ENCODE assay signal across 13 cellular contexts in genomic region chr7:359776-360361, GRCh38.
DNase-seq lines count a peak whose midpoint lies in the region; ATAC-seq and TF ChIP-seq lines count a peak whose summit lies in the region.
"Had no signal": no experiment of that assay in that cellular context is flagged by ENCODE, and none has a peak within 500 bp of the region (broad histone marks: within the 10 kb centered on the region; RNA-seq: fewer than 3 reads in every experiment).

No MANE protein-coding gene starts in this region.

- H3K36me3 ChIP-seq in iPS-18a (ENCODE audit: control insufficient read depth, low read depth, low read length) (no peaks in the 10 kb centered on the region), suprapubic skin (no peaks in the 10 kb centered on the region)
- H3K36me3 ChIP-seq: gastroesophageal sphincter had no signal

- DNase-seq in Right ventricle myocardium inferior (ENCODE audit: missing footprints) (peak; percentile 52), cardiac septum (ENCODE audit: low spot score) (no peak), UCSD-AML1 (lab: John Stamatoyannopoulos, UW; ENCODE audit: unreplicated experiment) (peak; percentile 65), suprapubic skin (ENCODE audit: low spot score in 2 of 2) (no peak), GM13976 (ENCODE audit: low spot score) (no peak)
- DNase-seq in activated CD4-positive, CD25-positive, alpha-beta regulatory T cell treated with anti-CD3 and anti-CD28 coated beads, Interleukin-2, amount 50 U/mL, for 72 hours, result no peak
- DNase-seq: AML-193, KBM-7, NCI-H1930, nucleus accumbens had no signal

- no peak overlapping the region for H3K27ac ChIP-seq in iPS-18a (ENCODE audit: low read length)
- H3K27ac ChIP-seq in suprapubic skin, result peak overlapping the region; percentile 57
- H3K27ac ChIP-seq: gastroesophageal sphincter had no signal

- TF ChIP-seq CTCF in suprapubic skin (IDR thresholded peaks at IDR 0.05) (no peak), GM13976 (IDR thresholded peaks at IDR 0.05; ENCODE audit: borderline replicate concordance, control extremely low read depth, extremely low read depth, insufficient read depth, missing control alignments) (no peak)

- TF ChIP-seq POLR2A in suprapubic skin (IDR thresholded peaks at IDR 0.05), result no peak

- in situ Hi-C loops in GM13976 (cut with MboI; ENCODE audit: low sequenced_read_pairs, unreplicated experiment), result no loop called here

- intact Hi-C loops in Right ventricle myocardium inferior (cut with DNase I), result no loop called here
- intact Hi-C loops in cardiac septum (cut with DNase I), result no loop called here

- H3K9ac ChIP-seq in iPS-18a (ENCODE audit: low read length), result no peak overlapping the region

- no peak for ATAC-seq in Right ventricle myocardium inferior
- no peak for ATAC-seq in HG03039 (IDR thresholded peaks at IDR 0.05; ENCODE audit: unreplicated experiment)
- ATAC-seq: gastroesophageal sphincter had no signal

- H3K27me3 ChIP-seq in iPS-18a (ENCODE audit: control insufficient read depth, insufficient read depth, low read length) (peaks cover 23% of the 10 kb centered on the region), suprapubic skin (peaks cover 27% of the 10 kb centered on the region)

- no peaks in the 10 kb centered on the region for H3K9me3 ChIP-seq in iPS-18a (ENCODE audit: control insufficient read depth, low read depth, low read length)
- no peaks in the 10 kb centered on the region for H3K9me3 ChIP-seq in suprapubic skin

- no peak for TF ChIP-seq EP300 in suprapubic skin (IDR thresholded peaks at IDR 0.05)

- H3K4me3 ChIP-seq in iPS-18a (ENCODE audit: low read length), result peak overlapping the region; percentile 19
- H3K4me3 ChIP-seq in suprapubic skin, result no peak overlapping the region
- H3K4me3 ChIP-seq: gastroesophageal sphincter had no signal

- 45% methylated on average over 10 of the region's 25 CpGs for WGBS in suprapubic skin

- H3K4me1 ChIP-seq in iPS-18a (ENCODE audit: control insufficient read depth, low read depth, low read length) (peaks cover 3% of the 10 kb centered on the region), suprapubic skin (peaks cover 45% of the 10 kb centered on the region)
- H3K4me1 ChIP-seq: gastroesophageal sphincter had no signal

Comparison
In these comparisons a context has a peak if more than half of its experiments do, and no peak if none do; other contexts are left out.
1. DNase-seq: peak in Right ventricle myocardium inferior (single experiment) and UCSD-AML1 (single experiment); none in cardiac septum (single experiment), suprapubic skin (0 of 2), activated CD4-positive, CD25-positive, alpha-beta regulatory T cell treated with anti-CD3 and anti-CD28 coated beads, Interleukin-2, amount 50 U/mL, for 72 hours (single experiment) and GM13976 (single experiment).